In the genomic region with DNA sequence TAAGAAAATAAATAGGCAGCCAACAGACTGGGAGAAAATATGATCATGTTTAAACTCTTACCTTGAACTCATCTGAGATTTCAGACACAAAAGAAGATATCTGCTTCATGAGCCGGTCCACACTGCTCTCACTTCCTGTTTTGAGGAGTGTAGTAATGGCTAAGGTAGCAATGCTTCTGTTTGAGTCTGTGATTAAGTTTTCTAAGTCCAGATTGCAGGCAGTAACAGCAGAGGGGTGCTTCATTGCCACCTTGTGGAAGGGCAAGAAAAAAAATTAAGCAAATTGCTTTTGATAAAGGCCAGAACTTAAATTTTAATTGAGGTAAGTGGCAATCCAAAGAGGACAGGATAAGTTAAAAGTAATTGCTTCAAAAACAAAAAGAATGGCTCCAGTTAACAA, we compare ENCODE assay signal across 2 cellular contexts.
A peak's percentile ranks its signal among the peaks of the same experiment; 100 is the strongest.
TF ChIP-seq lines count a peak whose summit lies in the region.

No MANE protein-coding gene starts in this region.

TF ChIP-seq in GM23338, 12 proteins besides CTCF, POLR2A, EP300 and RAD21 (continued from another document):
- TF ChIP-seq, protein P1, sequence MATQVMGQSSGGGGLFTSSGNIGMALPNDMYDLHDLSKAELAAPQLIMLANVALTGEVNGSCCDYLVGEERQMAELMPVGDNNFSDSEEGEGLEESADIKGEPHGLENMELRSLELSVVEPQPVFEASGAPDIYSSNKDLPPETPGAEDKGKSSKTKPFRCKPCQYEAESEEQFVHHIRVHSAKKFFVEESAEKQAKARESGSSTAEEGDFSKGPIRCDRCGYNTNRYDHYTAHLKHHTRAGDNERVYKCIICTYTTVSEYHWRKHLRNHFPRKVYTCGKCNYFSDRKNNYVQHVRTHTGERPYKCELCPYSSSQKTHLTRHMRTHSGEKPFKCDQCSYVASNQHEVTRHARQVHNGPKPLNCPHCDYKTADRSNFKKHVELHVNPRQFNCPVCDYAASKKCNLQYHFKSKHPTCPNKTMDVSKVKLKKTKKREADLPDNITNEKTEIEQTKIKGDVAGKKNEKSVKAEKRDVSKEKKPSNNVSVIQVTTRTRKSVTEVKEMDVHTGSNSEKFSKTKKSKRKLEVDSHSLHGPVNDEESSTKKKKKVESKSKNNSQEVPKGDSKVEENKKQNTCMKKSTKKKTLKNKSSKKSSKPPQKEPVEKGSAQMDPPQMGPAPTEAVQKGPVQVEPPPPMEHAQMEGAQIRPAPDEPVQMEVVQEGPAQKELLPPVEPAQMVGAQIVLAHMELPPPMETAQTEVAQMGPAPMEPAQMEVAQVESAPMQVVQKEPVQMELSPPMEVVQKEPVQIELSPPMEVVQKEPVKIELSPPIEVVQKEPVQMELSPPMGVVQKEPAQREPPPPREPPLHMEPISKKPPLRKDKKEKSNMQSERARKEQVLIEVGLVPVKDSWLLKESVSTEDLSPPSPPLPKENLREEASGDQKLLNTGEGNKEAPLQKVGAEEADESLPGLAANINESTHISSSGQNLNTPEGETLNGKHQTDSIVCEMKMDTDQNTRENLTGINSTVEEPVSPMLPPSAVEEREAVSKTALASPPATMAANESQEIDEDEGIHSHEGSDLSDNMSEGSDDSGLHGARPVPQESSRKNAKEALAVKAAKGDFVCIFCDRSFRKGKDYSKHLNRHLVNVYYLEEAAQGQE (IDR thresholded peaks at IDR 0.05; ENCODE audit: unreplicated experiment), result no peak
- TF ChIP-seq CREB1 (CRISPR knock-in tag; IDR thresholded peaks at IDR 0.05; ENCODE audit: low read depth) (no peak), EZH2 (IDR thresholded peaks at IDR 0.05; ENCODE audit: low read depth, unreplicated experiment) (no peak), POLR2AphosphoS5 (IDR thresholded peaks at IDR 0.05; ENCODE audit: low read depth) (no peak), STAT1 (IDR thresholded peaks at IDR 0.05; ENCODE audit: unreplicated experiment) (no peak), EZH2phosphoT487 (IDR thresholded peaks at IDR 0.05; ENCODE audit: unreplicated experiment) (no peak)
- TF ChIP-seq, protein P2, sequence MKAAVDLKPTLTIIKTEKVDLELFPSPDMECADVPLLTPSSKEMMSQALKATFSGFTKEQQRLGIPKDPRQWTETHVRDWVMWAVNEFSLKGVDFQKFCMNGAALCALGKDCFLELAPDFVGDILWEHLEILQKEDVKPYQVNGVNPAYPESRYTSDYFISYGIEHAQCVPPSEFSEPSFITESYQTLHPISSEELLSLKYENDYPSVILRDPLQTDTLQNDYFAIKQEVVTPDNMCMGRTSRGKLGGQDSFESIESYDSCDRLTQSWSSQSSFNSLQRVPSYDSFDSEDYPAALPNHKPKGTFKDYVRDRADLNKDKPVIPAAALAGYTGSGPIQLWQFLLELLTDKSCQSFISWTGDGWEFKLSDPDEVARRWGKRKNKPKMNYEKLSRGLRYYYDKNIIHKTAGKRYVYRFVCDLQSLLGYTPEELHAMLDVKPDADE (IDR thresholded peaks at IDR 0.05), result no peak
- TF ChIP-seq, protein P3, sequence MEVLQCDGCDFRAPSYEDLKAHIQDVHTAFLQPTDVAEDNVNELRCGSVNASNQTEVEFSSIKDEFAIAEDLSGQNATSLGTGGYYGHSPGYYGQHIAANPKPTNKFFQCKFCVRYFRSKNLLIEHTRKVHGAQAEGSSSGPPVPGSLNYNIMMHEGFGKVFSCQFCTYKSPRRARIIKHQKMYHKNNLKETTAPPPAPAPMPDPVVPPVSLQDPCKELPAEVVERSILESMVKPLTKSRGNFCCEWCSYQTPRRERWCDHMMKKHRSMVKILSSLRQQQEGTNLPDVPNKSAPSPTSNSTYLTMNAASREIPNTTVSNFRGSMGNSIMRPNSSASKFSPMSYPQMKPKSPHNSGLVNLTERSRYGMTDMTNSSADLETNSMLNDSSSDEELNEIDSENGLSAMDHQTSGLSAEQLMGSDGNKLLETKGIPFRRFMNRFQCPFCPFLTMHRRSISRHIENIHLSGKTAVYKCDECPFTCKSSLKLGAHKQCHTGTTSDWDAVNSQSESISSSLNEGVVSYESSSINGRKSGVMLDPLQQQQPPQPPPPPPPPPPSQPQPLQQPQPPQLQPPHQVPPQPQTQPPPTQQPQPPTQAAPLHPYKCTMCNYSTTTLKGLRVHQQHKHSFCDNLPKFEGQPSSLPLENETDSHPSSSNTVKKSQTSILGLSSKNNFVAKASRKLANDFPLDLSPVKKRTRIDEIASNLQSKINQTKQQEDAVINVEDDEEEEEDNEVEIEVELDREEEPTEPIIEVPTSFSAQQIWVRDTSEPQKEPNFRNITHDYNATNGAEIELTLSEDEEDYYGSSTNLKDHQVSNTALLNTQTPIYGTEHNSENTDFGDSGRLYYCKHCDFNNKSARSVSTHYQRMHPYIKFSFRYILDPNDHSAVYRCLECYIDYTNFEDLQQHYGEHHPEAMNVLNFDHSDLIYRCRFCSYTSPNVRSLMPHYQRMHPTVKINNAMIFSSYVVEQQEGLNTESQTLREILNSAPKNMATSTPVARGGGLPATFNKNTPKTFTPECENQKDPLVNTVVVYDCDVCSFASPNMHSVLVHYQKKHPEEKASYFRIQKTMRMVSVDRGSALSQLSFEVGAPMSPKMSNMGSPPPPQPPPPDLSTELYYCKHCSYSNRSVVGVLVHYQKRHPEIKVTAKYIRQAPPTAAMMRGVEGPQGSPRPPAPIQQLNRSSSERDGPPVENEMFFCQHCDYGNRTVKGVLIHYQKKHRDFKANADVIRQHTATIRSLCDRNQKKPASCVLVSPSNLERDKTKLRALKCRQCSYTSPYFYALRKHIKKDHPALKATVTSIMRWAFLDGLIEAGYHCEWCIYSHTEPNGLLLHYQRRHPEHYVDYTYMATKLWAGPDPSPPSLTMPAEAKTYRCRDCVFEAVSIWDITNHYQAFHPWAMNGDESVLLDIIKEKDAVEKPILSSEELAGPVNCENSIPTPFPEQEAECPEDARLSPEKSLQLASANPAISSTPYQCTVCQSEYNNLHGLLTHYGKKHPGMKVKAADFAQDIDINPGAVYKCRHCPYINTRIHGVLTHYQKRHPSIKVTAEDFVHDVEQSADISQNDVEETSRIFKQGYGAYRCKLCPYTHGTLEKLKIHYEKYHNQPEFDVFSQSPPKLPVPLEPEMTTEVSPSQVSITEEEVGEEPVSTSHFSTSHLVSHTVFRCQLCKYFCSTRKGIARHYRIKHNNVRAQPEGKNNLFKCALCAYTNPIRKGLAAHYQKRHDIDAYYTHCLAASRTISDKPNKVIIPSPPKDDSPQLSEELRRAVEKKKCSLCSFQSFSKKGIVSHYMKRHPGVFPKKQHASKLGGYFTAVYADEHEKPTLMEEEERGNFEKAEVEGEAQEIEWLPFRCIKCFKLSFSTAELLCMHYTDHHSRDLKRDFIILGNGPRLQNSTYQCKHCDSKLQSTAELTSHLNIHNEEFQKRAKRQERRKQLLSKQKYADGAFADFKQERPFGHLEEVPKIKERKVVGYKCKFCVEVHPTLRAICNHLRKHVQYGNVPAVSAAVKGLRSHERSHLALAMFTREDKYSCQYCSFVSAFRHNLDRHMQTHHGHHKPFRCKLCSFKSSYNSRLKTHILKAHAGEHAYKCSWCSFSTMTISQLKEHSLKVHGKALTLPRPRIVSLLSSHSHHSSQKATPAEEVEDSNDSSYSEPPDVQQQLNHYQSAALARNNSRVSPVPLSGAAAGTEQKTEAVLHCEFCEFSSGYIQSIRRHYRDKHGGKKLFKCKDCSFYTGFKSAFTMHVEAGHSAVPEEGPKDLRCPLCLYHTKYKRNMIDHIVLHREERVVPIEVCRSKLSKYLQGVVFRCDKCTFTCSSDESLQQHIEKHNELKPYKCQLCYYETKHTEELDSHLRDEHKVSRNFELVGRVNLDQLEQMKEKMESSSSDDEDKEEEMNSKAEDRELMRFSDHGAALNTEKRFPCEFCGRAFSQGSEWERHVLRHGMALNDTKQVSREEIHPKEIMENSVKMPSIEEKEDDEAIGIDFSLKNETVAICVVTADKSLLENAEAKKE (CRISPR knock-in tag; IDR thresholded peaks at IDR 0.05), result no peak

TF ChIP-seq in GM12878, 131 proteins besides CTCF, POLR2A, EP300 and RAD21 (continued from another document and continues in another):
- TF ChIP-seq, protein P4, sequence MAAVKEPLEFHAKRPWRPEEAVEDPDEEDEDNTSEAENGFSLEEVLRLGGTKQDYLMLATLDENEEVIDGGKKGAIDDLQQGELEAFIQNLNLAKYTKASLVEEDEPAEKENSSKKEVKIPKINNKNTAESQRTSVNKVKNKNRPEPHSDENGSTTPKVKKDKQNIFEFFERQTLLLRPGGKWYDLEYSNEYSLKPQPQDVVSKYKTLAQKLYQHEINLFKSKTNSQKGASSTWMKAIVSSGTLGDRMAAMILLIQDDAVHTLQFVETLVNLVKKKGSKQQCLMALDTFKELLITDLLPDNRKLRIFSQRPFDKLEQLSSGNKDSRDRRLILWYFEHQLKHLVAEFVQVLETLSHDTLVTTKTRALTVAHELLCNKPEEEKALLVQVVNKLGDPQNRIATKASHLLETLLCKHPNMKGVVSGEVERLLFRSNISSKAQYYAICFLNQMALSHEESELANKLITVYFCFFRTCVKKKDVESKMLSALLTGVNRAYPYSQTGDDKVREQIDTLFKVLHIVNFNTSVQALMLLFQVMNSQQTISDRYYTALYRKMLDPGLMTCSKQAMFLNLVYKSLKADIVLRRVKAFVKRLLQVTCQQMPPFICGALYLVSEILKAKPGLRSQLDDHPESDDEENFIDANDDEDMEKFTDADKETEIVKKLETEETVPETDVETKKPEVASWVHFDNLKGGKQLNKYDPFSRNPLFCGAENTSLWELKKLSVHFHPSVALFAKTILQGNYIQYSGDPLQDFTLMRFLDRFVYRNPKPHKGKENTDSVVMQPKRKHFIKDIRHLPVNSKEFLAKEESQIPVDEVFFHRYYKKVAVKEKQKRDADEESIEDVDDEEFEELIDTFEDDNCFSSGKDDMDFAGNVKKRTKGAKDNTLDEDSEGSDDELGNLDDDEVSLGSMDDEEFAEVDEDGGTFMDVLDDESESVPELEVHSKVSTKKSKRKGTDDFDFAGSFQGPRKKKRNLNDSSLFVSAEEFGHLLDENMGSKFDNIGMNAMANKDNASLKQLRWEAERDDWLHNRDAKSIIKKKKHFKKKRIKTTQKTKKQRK (IDR thresholded peaks at IDR 0.05; ENCODE audit: low read depth, low read length), result no peak
- TF ChIP-seq SREBF1 (IDR thresholded peaks at IDR 0.05; ENCODE audit: low read length) (no peak), SMC3 (IDR thresholded peaks at IDR 0.05; ENCODE audit: borderline replicate concordance, low read length) (peak; percentile 57; the same call in 1 of the 2 replicates), MTA2 (IDR thresholded peaks at IDR 0.05; ENCODE audit: low read depth) (no peak), KAT2A (conservative IDR thresholded peaks at IDR 0.05; ENCODE audit: control insufficient read depth, low read depth, low read length) (no peak), CBX5 (IDR thresholded peaks at IDR 0.05; ENCODE audit: low read depth) (peak; percentile 82; the same call in 1 of the 2 replicates), HDAC6 (IDR thresholded peaks at IDR 0.05; ENCODE audit: unreplicated experiment) (no peak), YY1 (IDR thresholded peaks at IDR 0.05; ENCODE audit: low read depth, low read length) (no peak), SRF (IDR thresholded peaks at IDR 0.05; ENCODE audit: low read depth in 2 of 2, low read length in 2 of 2) (no peak), TCF7 (IDR thresholded peaks at IDR 0.05; ENCODE audit: borderline replicate concordance) (no peak), TAF1 (IDR thresholded peaks at IDR 0.05; ENCODE audit: borderline replicate concordance, low read depth, low read length) (no peak), RUNX3 (IDR thresholded peaks at IDR 0.05; ENCODE audit: low read length) (0 out of 2 replicates have a peak, but pooled peaks have one; percentile 14), GABPA (IDR thresholded peaks at IDR 0.05; ENCODE audit: low read depth) (no peak), IRF4 (IDR thresholded peaks at IDR 0.05; ENCODE audit: low read depth, low read length) (peak; percentile 74; the same call in 1 of the 2 replicates), GATAD2B (conservative IDR thresholded peaks at IDR 0.05; ENCODE audit: low read depth) (no peak), KLF5 (IDR thresholded peaks at IDR 0.05; ENCODE audit: partially characterized antibody) (no peak), EZH2 (IDR thresholded peaks at IDR 0.05; ENCODE audit: borderline replicate concordance, control insufficient read depth, low read depth, low read length) (no peak), ZNF24 (IDR thresholded peaks at IDR 0.05) (peak; percentile 25; the same call in 1 of the 2 replicates), RB1 (IDR thresholded peaks at IDR 0.05; ENCODE audit: borderline replicate concordance) (no peak)
- TF ChIP-seq, protein P5, sequence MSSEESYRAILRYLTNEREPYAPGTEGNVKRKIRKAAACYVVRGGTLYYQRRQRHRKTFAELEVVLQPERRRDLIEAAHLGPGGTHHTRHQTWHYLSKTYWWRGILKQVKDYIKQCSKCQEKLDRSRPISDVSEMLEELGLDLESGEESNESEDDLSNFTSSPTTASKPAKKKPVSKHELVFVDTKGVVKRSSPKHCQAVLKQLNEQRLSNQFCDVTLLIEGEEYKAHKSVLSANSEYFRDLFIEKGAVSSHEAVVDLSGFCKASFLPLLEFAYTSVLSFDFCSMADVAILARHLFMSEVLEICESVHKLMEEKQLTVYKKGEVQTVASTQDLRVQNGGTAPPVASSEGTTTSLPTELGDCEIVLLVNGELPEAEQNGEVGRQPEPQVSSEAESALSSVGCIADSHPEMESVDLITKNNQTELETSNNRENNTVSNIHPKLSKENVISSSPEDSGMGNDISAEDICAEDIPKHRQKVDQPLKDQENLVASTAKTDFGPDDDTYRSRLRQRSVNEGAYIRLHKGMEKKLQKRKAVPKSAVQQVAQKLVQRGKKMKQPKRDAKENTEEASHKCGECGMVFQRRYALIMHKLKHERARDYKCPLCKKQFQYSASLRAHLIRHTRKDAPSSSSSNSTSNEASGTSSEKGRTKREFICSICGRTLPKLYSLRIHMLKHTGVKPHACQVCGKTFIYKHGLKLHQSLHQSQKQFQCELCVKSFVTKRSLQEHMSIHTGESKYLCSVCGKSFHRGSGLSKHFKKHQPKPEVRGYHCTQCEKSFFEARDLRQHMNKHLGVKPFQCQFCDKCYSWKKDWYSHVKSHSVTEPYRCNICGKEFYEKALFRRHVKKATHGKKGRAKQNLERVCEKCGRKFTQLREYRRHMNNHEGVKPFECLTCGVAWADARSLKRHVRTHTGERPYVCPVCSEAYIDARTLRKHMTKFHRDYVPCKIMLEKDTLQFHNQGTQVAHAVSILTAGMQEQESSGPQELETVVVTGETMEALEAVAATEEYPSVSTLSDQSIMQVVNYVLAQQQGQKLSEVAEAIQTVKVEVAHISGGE (CRISPR knock-in tag; IDR thresholded peaks at IDR 0.05), result no peak
- TF ChIP-seq, protein P6, sequence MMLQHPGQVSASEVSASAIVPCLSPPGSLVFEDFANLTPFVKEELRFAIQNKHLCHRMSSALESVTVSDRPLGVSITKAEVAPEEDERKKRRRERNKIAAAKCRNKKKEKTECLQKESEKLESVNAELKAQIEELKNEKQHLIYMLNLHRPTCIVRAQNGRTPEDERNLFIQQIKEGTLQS (IDR thresholded peaks at IDR 0.05; ENCODE audit: borderline replicate concordance, extremely low read depth, low read depth, low read length), result no peak
- TF ChIP-seq, protein P7, sequence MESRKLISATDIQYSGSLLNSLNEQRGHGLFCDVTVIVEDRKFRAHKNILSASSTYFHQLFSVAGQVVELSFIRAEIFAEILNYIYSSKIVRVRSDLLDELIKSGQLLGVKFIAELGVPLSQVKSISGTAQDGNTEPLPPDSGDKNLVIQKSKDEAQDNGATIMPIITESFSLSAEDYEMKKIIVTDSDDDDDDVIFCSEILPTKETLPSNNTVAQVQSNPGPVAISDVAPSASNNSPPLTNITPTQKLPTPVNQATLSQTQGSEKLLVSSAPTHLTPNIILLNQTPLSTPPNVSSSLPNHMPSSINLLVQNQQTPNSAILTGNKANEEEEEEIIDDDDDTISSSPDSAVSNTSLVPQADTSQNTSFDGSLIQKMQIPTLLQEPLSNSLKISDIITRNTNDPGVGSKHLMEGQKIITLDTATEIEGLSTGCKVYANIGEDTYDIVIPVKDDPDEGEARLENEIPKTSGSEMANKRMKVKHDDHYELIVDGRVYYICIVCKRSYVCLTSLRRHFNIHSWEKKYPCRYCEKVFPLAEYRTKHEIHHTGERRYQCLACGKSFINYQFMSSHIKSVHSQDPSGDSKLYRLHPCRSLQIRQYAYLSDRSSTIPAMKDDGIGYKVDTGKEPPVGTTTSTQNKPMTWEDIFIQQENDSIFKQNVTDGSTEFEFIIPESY (IDR thresholded peaks at IDR 0.05), result no peak
- TF ChIP-seq, protein P8, sequence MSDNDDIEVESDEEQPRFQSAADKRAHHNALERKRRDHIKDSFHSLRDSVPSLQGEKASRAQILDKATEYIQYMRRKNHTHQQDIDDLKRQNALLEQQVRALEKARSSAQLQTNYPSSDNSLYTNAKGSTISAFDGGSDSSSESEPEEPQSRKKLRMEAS (IDR thresholded peaks at IDR 0.05; ENCODE audit: low read depth, low read length), result no peak
